Comparison of ENCODE assay signal across 1 cellular context in genomic region chr2:11352781-11353537, GRCh38.
TF ChIP-seq lines count a peak whose summit lies in the region.

No MANE protein-coding gene starts in this region.

TF ChIP-seq in HepG2, 621 proteins besides CTCF, POLR2A, EP300 and RAD21 (continued from another document):
- TF ChIP-seq, protein P1, sequence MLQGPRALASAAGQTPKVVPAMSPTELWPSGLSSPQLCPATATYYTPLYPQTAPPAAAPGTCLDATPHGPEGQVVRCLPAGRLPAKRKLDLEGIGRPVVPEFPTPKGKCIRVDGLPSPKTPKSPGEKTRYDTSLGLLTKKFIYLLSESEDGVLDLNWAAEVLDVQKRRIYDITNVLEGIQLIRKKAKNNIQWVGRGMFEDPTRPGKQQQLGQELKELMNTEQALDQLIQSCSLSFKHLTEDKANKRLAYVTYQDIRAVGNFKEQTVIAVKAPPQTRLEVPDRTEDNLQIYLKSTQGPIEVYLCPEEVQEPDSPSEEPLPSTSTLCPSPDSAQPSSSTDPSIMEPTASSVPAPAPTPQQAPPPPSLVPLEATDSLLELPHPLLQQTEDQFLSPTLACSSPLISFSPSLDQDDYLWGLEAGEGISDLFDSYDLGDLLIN (CRISPR knock-in tag; IDR thresholded peaks at IDR 0.05; ENCODE audit: borderline replicate concordance), result no peak
- peak; percentile 37 for TF ChIP-seq HDAC1 (CRISPR knock-in tag; IDR thresholded peaks at IDR 0.05)
- no peak for TF ChIP-seq HOMEZ (CRISPR knock-in tag; IDR thresholded peaks at IDR 0.05; ENCODE audit: low read depth)
- TF ChIP-seq YY1 (IDR thresholded peaks at IDR 0.05; ENCODE audit: insufficient read depth, insufficient replicate concordance, low read depth, low read length), result peak; percentile 14
- no peak for TF ChIP-seq ASH2L (IDR thresholded peaks at IDR 0.05; ENCODE audit: insufficient read length, low read depth, low read length)
- TF ChIP-seq CEBPB (IDR thresholded peaks at IDR 0.05; ENCODE audit: borderline replicate concordance, low read depth, low read length), result peak; percentile 58; the same call in 1 of the 2 replicates
- TF ChIP-seq, protein P2, sequence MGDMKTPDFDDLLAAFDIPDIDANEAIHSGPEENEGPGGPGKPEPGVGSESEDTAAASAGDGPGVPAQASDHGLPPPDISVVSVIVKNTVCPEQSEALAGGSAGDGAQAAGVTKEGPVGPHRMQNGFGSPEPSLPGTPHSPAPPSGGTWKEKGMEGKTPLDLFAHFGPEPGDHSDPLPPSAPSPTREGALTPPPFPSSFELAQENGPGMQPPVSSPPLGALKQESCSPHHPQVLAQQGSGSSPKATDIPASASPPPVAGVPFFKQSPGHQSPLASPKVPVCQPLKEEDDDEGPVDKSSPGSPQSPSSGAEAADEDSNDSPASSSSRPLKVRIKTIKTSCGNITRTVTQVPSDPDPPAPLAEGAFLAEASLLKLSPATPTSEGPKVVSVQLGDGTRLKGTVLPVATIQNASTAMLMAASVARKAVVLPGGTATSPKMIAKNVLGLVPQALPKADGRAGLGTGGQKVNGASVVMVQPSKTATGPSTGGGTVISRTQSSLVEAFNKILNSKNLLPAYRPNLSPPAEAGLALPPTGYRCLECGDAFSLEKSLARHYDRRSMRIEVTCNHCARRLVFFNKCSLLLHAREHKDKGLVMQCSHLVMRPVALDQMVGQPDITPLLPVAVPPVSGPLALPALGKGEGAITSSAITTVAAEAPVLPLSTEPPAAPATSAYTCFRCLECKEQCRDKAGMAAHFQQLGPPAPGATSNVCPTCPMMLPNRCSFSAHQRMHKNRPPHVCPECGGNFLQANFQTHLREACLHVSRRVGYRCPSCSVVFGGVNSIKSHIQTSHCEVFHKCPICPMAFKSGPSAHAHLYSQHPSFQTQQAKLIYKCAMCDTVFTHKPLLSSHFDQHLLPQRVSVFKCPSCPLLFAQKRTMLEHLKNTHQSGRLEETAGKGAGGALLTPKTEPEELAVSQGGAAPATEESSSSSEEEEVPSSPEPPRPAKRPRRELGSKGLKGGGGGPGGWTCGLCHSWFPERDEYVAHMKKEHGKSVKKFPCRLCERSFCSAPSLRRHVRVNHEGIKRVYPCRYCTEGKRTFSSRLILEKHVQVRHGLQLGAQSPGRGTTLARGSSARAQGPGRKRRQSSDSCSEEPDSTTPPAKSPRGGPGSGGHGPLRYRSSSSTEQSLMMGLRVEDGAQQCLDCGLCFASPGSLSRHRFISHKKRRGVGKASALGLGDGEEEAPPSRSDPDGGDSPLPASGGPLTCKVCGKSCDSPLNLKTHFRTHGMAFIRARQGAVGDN (CRISPR knock-in tag; IDR thresholded peaks at IDR 0.05), result peak; percentile 40; the same call in 1 of the 2 replicates
- TF ChIP-seq ZNF101 (CRISPR knock-in tag; IDR thresholded peaks at IDR 0.05; ENCODE audit: borderline replicate concordance, low read depth), result no peak
- TF ChIP-seq ZNF639 (CRISPR knock-in tag; conservative IDR thresholded peaks at IDR 0.05), result no peak
- 0 out of 2 replicates have a peak, but pooled peaks have one; percentile 50 for TF ChIP-seq ZNF34 (CRISPR knock-in tag; IDR thresholded peaks at IDR 0.05; ENCODE audit: borderline replicate concordance)
- TF ChIP-seq, protein P3, sequence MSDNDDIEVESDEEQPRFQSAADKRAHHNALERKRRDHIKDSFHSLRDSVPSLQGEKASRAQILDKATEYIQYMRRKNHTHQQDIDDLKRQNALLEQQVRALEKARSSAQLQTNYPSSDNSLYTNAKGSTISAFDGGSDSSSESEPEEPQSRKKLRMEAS (IDR thresholded peaks at IDR 0.05), result 0 out of 2 replicates have a peak, but pooled peaks have one; percentile 39
- no peak for TF ChIP-seq MYNN (CRISPR knock-in tag; IDR thresholded peaks at IDR 0.05; ENCODE audit: low read depth)
- TF ChIP-seq, protein P4, sequence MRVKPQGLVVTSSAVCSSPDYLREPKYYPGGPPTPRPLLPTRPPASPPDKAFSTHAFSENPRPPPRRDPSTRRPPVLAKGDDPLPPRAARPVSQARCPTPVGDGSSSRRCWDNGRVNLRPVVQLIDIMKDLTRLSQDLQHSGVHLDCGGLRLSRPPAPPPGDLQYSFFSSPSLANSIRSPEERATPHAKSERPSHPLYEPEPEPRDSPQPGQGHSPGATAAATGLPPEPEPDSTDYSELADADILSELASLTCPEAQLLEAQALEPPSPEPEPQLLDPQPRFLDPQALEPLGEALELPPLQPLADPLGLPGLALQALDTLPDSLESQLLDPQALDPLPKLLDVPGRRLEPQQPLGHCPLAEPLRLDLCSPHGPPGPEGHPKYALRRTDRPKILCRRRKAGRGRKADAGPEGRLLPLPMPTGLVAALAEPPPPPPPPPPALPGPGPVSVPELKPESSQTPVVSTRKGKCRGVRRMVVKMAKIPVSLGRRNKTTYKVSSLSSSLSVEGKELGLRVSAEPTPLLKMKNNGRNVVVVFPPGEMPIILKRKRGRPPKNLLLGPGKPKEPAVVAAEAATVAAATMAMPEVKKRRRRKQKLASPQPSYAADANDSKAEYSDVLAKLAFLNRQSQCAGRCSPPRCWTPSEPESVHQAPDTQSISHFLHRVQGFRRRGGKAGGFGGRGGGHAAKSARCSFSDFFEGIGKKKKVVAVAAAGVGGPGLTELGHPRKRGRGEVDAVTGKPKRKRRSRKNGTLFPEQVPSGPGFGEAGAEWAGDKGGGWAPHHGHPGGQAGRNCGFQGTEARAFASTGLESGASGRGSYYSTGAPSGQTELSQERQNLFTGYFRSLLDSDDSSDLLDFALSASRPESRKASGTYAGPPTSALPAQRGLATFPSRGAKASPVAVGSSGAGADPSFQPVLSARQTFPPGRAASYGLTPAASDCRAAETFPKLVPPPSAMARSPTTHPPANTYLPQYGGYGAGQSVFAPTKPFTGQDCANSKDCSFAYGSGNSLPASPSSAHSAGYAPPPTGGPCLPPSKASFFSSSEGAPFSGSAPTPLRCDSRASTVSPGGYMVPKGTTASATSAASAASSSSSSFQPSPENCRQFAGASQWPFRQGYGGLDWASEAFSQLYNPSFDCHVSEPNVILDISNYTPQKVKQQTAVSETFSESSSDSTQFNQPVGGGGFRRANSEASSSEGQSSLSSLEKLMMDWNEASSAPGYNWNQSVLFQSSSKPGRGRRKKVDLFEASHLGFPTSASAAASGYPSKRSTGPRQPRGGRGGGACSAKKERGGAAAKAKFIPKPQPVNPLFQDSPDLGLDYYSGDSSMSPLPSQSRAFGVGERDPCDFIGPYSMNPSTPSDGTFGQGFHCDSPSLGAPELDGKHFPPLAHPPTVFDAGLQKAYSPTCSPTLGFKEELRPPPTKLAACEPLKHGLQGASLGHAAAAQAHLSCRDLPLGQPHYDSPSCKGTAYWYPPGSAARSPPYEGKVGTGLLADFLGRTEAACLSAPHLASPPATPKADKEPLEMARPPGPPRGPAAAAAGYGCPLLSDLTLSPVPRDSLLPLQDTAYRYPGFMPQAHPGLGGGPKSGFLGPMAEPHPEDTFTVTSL (CRISPR knock-in tag; IDR thresholded peaks at IDR 0.05; ENCODE audit: borderline replicate concordance), result 0 out of 2 replicates have a peak, but pooled peaks have one; percentile 24
- 0 out of 2 replicates have a peak, but pooled peaks have one; percentile 73 for TF ChIP-seq ZFP82 (CRISPR knock-in tag; IDR thresholded peaks at IDR 0.05; ENCODE audit: borderline replicate concordance)
- TF ChIP-seq RBFOX2 (IDR thresholded peaks at IDR 0.05; ENCODE audit: low read depth, low read length), result 0 out of 2 replicates have a peak, but pooled peaks have one; percentile 28
- TF ChIP-seq CEBPG (CRISPR knock-in tag; IDR thresholded peaks at IDR 0.05), result peak; percentile 15; the same call in 1 of the 2 replicates
- TF ChIP-seq SIX1 (CRISPR knock-in tag; IDR thresholded peaks at IDR 0.05; ENCODE audit: borderline replicate concordance), result no peak
TF ChIP-seq in HepG2: peak in this region for 20.
